15 cellular contexts compared by ENCODE assay signal in the genomic region with DNA sequence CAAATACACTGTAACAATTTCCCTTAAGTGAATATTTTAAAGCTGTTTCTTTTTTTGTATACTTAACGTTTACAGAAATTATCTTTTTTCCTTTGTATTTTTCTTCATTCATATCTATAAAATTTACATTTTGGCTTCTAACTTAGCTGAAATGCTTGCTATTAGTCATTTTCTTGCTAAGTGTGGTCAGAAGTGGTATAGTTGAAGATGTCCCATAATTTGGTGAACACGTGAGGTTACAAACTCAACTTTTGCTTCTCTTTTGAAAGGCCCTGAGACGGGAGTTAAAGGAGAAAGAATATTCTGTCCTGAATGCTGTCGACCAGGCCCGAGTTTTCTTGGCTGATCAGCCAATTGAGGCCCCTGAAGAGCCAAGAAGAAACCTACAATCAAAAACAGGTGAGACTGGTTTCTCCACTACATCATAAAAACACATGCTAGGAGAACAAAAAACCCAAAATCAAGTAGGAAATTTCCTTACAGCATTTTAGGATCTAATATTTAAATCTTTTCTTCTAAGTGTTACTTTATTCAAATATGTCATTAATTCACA.
DNase-seq lines count a peak whose midpoint lies in the region; ATAC-seq and TF ChIP-seq lines count a peak whose summit lies in the region.
"Had no signal": no experiment of that assay in that cellular context is flagged by ENCODE, and none has a peak within 500 bp of the region (broad histone marks: within the 10 kb centered on the region; RNA-seq: fewer than 3 reads in every experiment).

No MANE protein-coding gene starts in this region.

- peaks cover 44% of the 10 kb centered on the region for H3K36me3 Mint-ChIP-seq in stimulated activated memory B cell treated with anti-CD40 and anti-IgM and Interleukin-4, amounts not matched to agents 10 μg/mL and 1 μg/mL and 100 μg/mL, for 72 hours

- H3K4me1 Mint-ChIP-seq in stimulated activated memory B cell treated with anti-CD40 and anti-IgM and Interleukin-4, amounts not matched to agents 10 μg/mL and 1 μg/mL and 100 μg/mL, for 72 hours: peaks cover 31% of the 10 kb centered on the region

- H3K4me3 ChIP-seq in A673 (ENCODE audit: low read depth, low read length, poor library complexity, severe bottlenecking): no peak overlapping the region
- H3K4me3 ChIP-seq: ascending aorta had no signal

- H3K27me3 Mint-ChIP-seq in stimulated activated memory B cell treated with anti-CD40 and anti-IgM and Interleukin-4, amounts not matched to agents 10 μg/mL and 1 μg/mL and 100 μg/mL, for 72 hours: no peaks in the 10 kb centered on the region
- H3K27me3 Mint-ChIP-seq: CD4-positive, alpha-beta memory T cell had no signal

- H3K4me3 Mint-ChIP-seq in stimulated activated memory B cell treated with anti-CD40 and anti-IgM and Interleukin-4, amounts not matched to agents 10 μg/mL and 1 μg/mL and 100 μg/mL, for 72 hours: no peak overlapping the region
- H3K4me3 Mint-ChIP-seq: CD4-positive, alpha-beta memory T cell had no signal

- peak overlapping the region; percentile 26; the same call in 1 of the 2 replicates for H3K27ac ChIP-seq in VCaP
- no peak overlapping the region for H3K27ac ChIP-seq in A673 (ENCODE audit: low read depth, low read length, poor library complexity, severe bottlenecking)
- H3K27ac ChIP-seq: ascending aorta had no signal

- intact Hi-C loops in A673 (cut with micrococcal nuclease; ENCODE audit: unreplicated experiment): no loop called here

- peak; percentile 35 for DNase-seq in NCI-H1105 (lab: John Stamatoyannopoulos, UW)
- no peak for DNase-seq in NCI-H1105 treated with DMSO at 0.1 percent for 48 hours (lab: John Stamatoyannopoulos, UW)
- DNase-seq in cortex of kidney (lab: John Stamatoyannopoulos, UW): no peak
- DNase-seq in A673 (ENCODE audit: low spot score): no peak
- DNase-seq: activated CD4-positive, alpha-beta T cell treated with anti-CD3 and anti-CD28 coated beads for 1 hour; activated T-cell treated with anti-CD3 and anti-CD28 coated beads, Interleukin-2, amount 50 U/mL, for 48 hours; CD4-positive, alpha-beta memory T cell; mammary epithelial cell; nucleus accumbens; SW 1271 had no signal

- POLR2A ChIA-PET in A673 (lab: Charles Lee; ENCODE audit: low non-redundant PET): no interaction called here

- H3K27ac Mint-ChIP-seq in stimulated activated memory B cell treated with anti-CD40 and anti-IgM and Interleukin-4, amounts not matched to agents 10 μg/mL and 1 μg/mL and 100 μg/mL, for 72 hours: peak overlapping the region; percentile 27

- TF ChIP-seq CTCF in VCaP (conservative IDR thresholded peaks at IDR 0.05) (no peak), A673 (conservative IDR thresholded peaks at IDR 0.05; ENCODE audit: low read depth, low read length) (no peak)

- no peaks in the 10 kb centered on the region for H3K36me3 ChIP-seq in A673 (ENCODE audit: insufficient read depth, low read length, poor library complexity, severe bottlenecking)

- H3K27me3 ChIP-seq in A673 (replicated peaks; ENCODE audit: insufficient read depth, low read depth, low read length, poor library complexity): no peaks in the 10 kb centered on the region
- H3K27me3 ChIP-seq: ascending aorta had no signal

- no TSS peak for BruUV-seq in A673 (replicated peaks; lab: Mats Ljungman, UMichigan)

- no peaks in the 10 kb centered on the region for H3K9me3 Mint-ChIP-seq in stimulated activated memory B cell treated with anti-CD40 and anti-IgM and Interleukin-4, amounts not matched to agents 10 μg/mL and 1 μg/mL and 100 μg/mL, for 72 hours

- peak; percentile 57 for ATAC-seq in HG03039 (IDR thresholded peaks at IDR 0.05; ENCODE audit: unreplicated experiment)
- no peak for ATAC-seq in stimulated activated memory B cell treated with anti-CD40 and anti-IgM and Interleukin-4, amounts not matched to agents 10 μg/mL and 1 μg/mL and 100 μg/mL, for 72 hours
- ATAC-seq in GM21825 (IDR thresholded peaks at IDR 0.05; ENCODE audit: unreplicated experiment): no peak

- CTCF ChIA-PET in A673 (lab: Charles Lee): interaction anchor here (0.6 kb wide), 1 partner anchor 143 kb away, joined by 3 read pairs; no protein-coding TSS in a partner anchor

- no peaks in the 10 kb centered on the region for H3K9me3 ChIP-seq in A673 (ENCODE audit: low read depth, low read length, poor library complexity, severe bottlenecking)
- H3K9me3 ChIP-seq: ascending aorta had no signal

- no peaks in the 10 kb centered on the region for H3K4me1 ChIP-seq in A673 (ENCODE audit: insufficient read depth, low read length, poor library complexity, severe bottlenecking)
- H3K4me1 ChIP-seq: ascending aorta had no signal
